Comparison of ENCODE assay signal across 1 cellular context in genomic region chr2:33391582-33392255, GRCh38.
TF ChIP-seq lines count a peak whose summit lies in the region.

No MANE protein-coding gene starts in this region.

TF ChIP-seq in GM12878, 131 proteins besides CTCF, POLR2A, EP300 and RAD21 (continued from another document):
- TF ChIP-seq ZNF592 (IDR thresholded peaks at IDR 0.05) (no peak), DPF2 (IDR thresholded peaks at IDR 0.05) (no peak), NFYA (IDR thresholded peaks at IDR 0.05; ENCODE audit: borderline replicate concordance, low read depth, low read length) (no peak)
